In genomic region chr10:3625959-3626751, GRCh38 we compare ENCODE assay signal across 12 cellular contexts.
DNase-seq lines count a peak whose midpoint lies in the region; ATAC-seq and TF ChIP-seq lines count a peak whose summit lies in the region.
"Had no signal": no experiment of that assay in that cellular context is flagged by ENCODE, and none has a peak within 500 bp of the region (broad histone marks: within the 10 kb centered on the region; RNA-seq: fewer than 3 reads in every experiment).

No MANE protein-coding gene starts in this region.

- H3K9me3 ChIP-seq in esophagus muscularis mucosa: no peaks in the 10 kb centered on the region
- no peaks in the 10 kb centered on the region for H3K9me3 ChIP-seq in vagina

- H3K27ac ChIP-seq in esophagus muscularis mucosa (replicated peaks in 1 of 4) (peak overlapping the region in 3 of 4 donors; percentile 4 to 23 (median 21)), vagina (no peak overlapping the region)

- peak; percentile 95 for DNase-seq in ELR (ENCODE audit: low read depth)
- no peak for DNase-seq in esophagus muscularis mucosa (ENCODE audit: extremely low spot score)
- no peak for DNase-seq in stimulated activated CD8-positive, alpha-beta memory T cell treated with anti-CD3 and anti-CD28 coated beads, Interleukin-4, amount 100 ng/mL, for 48 hours
- no peak for DNase-seq in NCI-H748 treated with DMSO at 0.1 percent for 48 hours (lab: John Stamatoyannopoulos, UW)
- no peak for DNase-seq in vagina (ENCODE audit: extremely low spot score in 2 of 2)
- DNase-seq in medulla oblongata (ENCODE audit: extremely low spot score): no peak
- DNase-seq: activated CD4-positive, alpha-beta T cell treated with anti-CD3 and anti-CD28 coated beads for 1 hour; DMS79; naive thymus-derived CD8-positive, alpha-beta T cell; NCI-H1417 treated with DMSO at 0.1 percent for 48 hours had no signal

- TF ChIP-seq CTCF in esophagus muscularis mucosa (IDR thresholded peaks at IDR 0.05) (no peak), vagina (IDR thresholded peaks at IDR 0.05) (no peak)

- intact Hi-C loops in esophagus muscularis mucosa (cut with DNase I): loop anchor here (10.0 kb wide), 1 partner anchor 149 kb away; no protein-coding TSS in a partner anchor
- intact Hi-C loops in vagina (cut with DNase I): no loop called here

- WGBS in esophagus muscularis mucosa: 74% methylated on average over 11 of the region's 11 CpGs

- H3K27me3 ChIP-seq in esophagus muscularis mucosa: no peaks in the 10 kb centered on the region
- no peaks in the 10 kb centered on the region for H3K27me3 ChIP-seq in vagina

- peaks cover 10 to 34% (median 27%) of the 10 kb centered on the region in 4 donors for H3K4me1 ChIP-seq in esophagus muscularis mucosa
- H3K4me1 ChIP-seq in vagina: peaks cover 18% of the 10 kb centered on the region

- H3K36me3 ChIP-seq in esophagus muscularis mucosa: no peaks in the 10 kb centered on the region
- H3K36me3 ChIP-seq in vagina: no peaks in the 10 kb centered on the region

- TF ChIP-seq POLR2A in esophagus muscularis mucosa (IDR thresholded peaks at IDR 0.05; ENCODE audit: low read depth) (no peak), vagina (IDR thresholded peaks at IDR 0.05) (no peak)

- no peak for TF ChIP-seq EP300 in esophagus muscularis mucosa (IDR thresholded peaks at IDR 0.05)

- H3K4me3 ChIP-seq in esophagus muscularis mucosa (no peak overlapping the region), vagina (no peak overlapping the region)

- ATAC-seq in GM21447 (IDR thresholded peaks at IDR 0.05; ENCODE audit: unreplicated experiment): peak; percentile 63
- peak; percentile 67 for ATAC-seq in HG03432 (IDR thresholded peaks at IDR 0.05; ENCODE audit: unreplicated experiment)
- ATAC-seq: naive thymus-derived CD8-positive, alpha-beta T cell had no signal
